18 cellular contexts compared by ENCODE assay signal in genomic region chr11:27388869-27389268, GRCh38. TPM values are rescaled to one million over a fixed set of nuclear protein-coding genes. Genes with fewer than 3 reads are reported as not detected.
DNase-seq lines count a peak whose midpoint lies in the region; ATAC-seq and TF ChIP-seq lines count a peak whose summit lies in the region.
"Had no signal": no experiment of that assay in that cellular context is flagged by ENCODE, and none has a peak within 500 bp of the region (broad histone marks: within the 10 kb centered on the region; RNA-seq: fewer than 3 reads in every experiment).

No MANE protein-coding gene starts in this region.

- peak overlapping the region; percentile 47 for H3K27ac Mint-ChIP-seq in WTC11
- no peak overlapping the region for H3K27ac Mint-ChIP-seq in CD14-positive monocyte
- H3K27ac Mint-ChIP-seq in activated CD8-positive, alpha-beta T cell treated with anti-CD3 and anti-CD28 coated beads for 36 hours = no peak overlapping the region
- H3K27ac Mint-ChIP-seq: activated CD4-positive, alpha-beta T cell treated with anti-CD3 and anti-CD28 coated beads, Interleukin-2, amount 10 ng/mL, durations not matched to agents 7 days and 5 days; activated T-helper 2 cell treated with anti-CD3 and anti-CD28 coated beads, Interferon-gamma antibody, Interleukin-2, Interleukin-4, amounts not matched to agents 10 μg/mL and 5 μg/mL and 100 μg/mL, durations not matched to agents 14 hours and 24 hours and 36 hours; stimulated activated memory B cell treated with anti-CD40 and anti-IgM and Interleukin-4, amounts not matched to agents 10 μg/mL and 1 μg/mL and 100 μg/mL, for 72 hours; T-helper 1 cell treated with Interleukin-12 subunit alpha and Interleukin-12 subunit beta and Interleukin-4 antibody, amounts not matched to agents 30 μg/mL and 1 μg/mL, for 36 hours had no signal

- H3K9me3 Mint-ChIP-seq in WTC11 (no peaks in the 10 kb centered on the region), CD14-positive monocyte (peaks cover 0 to 3% (median 0%) of the 10 kb centered on the region in 7 donors)
- H3K9me3 Mint-ChIP-seq in activated CD8-positive, alpha-beta T cell treated with anti-CD3 and anti-CD28 coated beads for 36 hours = no peaks in the 10 kb centered on the region
- H3K9me3 Mint-ChIP-seq: activated CD4-positive, alpha-beta T cell treated with anti-CD3 and anti-CD28 coated beads, Interleukin-2, amount 10 ng/mL, durations not matched to agents 7 days and 5 days; activated T-helper 2 cell treated with anti-CD3 and anti-CD28 coated beads, Interferon-gamma antibody, Interleukin-2, Interleukin-4, amounts not matched to agents 10 μg/mL and 5 μg/mL and 100 μg/mL, durations not matched to agents 14 hours and 24 hours and 36 hours; stimulated activated memory B cell treated with anti-CD40 and anti-IgM and Interleukin-4, amounts not matched to agents 10 μg/mL and 1 μg/mL and 100 μg/mL, for 72 hours; T-helper 1 cell treated with Interleukin-12 subunit alpha and Interleukin-12 subunit beta and Interleukin-4 antibody, amounts not matched to agents 30 μg/mL and 1 μg/mL, for 36 hours had no signal

- H3K36me3 ChIP-seq in ACC112 (ENCODE audit: insufficient read depth, low read length) = no peaks in the 10 kb centered on the region
- H3K36me3 ChIP-seq: lower lobe of right lung had no signal

- peaks cover 18% of the 10 kb centered on the region for H3K36me3 Mint-ChIP-seq in WTC11
- no peaks in the 10 kb centered on the region for H3K36me3 Mint-ChIP-seq in CD14-positive monocyte
- no peaks in the 10 kb centered on the region for H3K36me3 Mint-ChIP-seq in activated CD8-positive, alpha-beta T cell treated with anti-CD3 and anti-CD28 coated beads for 36 hours (ENCODE audit: low read depth)
- H3K36me3 Mint-ChIP-seq: stimulated activated memory B cell treated with anti-CD40 and anti-IgM and Interleukin-4, amounts not matched to agents 10 μg/mL and 1 μg/mL and 100 μg/mL, for 72 hours had no signal

- no peak overlapping the region for H3K27ac ChIP-seq in ACC112 (ENCODE audit: low read depth, low read length)
- H3K27ac ChIP-seq in dorsolateral prefrontal cortex = no peak overlapping the region
- H3K27ac ChIP-seq: lower lobe of right lung had no signal

- DNase-seq in WTC11 (ENCODE audit: low spot score) (no peak), left colon (no peak), CD14-positive monocyte (ENCODE audit: low spot score) (no peak), dorsolateral prefrontal cortex (no peak), lower leg skin (ENCODE audit: low spot score in 2 of 2) (no peak)
- no peak for DNase-seq in activated CD8-positive, alpha-beta T cell treated with anti-CD3 and anti-CD28 coated beads for 36 hours
- DNase-seq: activated CD4-positive, alpha-beta T cell treated with anti-CD3 and anti-CD28 coated beads, Interleukin-2, amount 10 ng/mL, durations not matched to agents 7 days and 5 days; anterior cingulate cortex; lower lobe of right lung; NCI-H2029 treated with DMSO at 0.1 percent for 48 hours; NCI-H69; stimulated activated CD4-positive, alpha-beta T cell treated with anti-CD3 and anti-CD28 coated beads, Interleukin-4, amount 100 ng/mL, for 4 hours had no signal

- POLR2A ChIA-PET in WTC11 (lab: Charles Lee) = no interaction called here
- POLR2A ChIA-PET in activated CD8-positive, alpha-beta T cell treated with anti-CD3 and anti-CD28 coated beads for 36 hours (lab: Charles Lee) = no interaction called here

- H3K27me3 ChIP-seq in ACC112 (ENCODE audit: insufficient read depth, low read length) (no peaks in the 10 kb centered on the region), dorsolateral prefrontal cortex (no peaks in the 10 kb centered on the region)

- TF ChIP-seq POLR2A in lower leg skin (IDR thresholded peaks at IDR 0.05) = no peak

- H3K79me2 ChIP-seq in ACC112 (ENCODE audit: control insufficient read depth, insufficient read depth, low read length, unreplicated experiment) = peaks cover 3% of the 10 kb centered on the region

- H3K4me3 ChIP-seq in ACC112 (ENCODE audit: low read depth, low read length) (no peak overlapping the region), dorsolateral prefrontal cortex (no peak overlapping the region), lower leg skin (ENCODE audit: low read depth, poor library complexity, severe bottlenecking) (no peak overlapping the region)
- H3K4me3 ChIP-seq: lower lobe of right lung had no signal

- peaks cover 86% of the 10 kb centered on the region for H3K4me1 ChIP-seq in ACC112 (ENCODE audit: control insufficient read depth, insufficient read depth, low read length, unreplicated experiment)
- H3K4me1 ChIP-seq: lower lobe of right lung had no signal

- 65 to 70% methylated on average over 1 of the region's 1 CpG for WGBS in lower leg skin, 2 donors

- no peaks in the 10 kb centered on the region for H3K27me3 Mint-ChIP-seq in WTC11 (ENCODE audit: low read depth)
- no peaks in the 10 kb centered on the region for H3K27me3 Mint-ChIP-seq in CD14-positive monocyte (ENCODE audit: low read depth in 3 of 3)
- peaks cover 2% of the 10 kb centered on the region for H3K27me3 Mint-ChIP-seq in activated CD8-positive, alpha-beta T cell treated with anti-CD3 and anti-CD28 coated beads for 36 hours
- H3K27me3 Mint-ChIP-seq: stimulated activated memory B cell treated with anti-CD40 and anti-IgM and Interleukin-4, amounts not matched to agents 10 μg/mL and 1 μg/mL and 100 μg/mL, for 72 hours had no signal

- TF ChIP-seq CTCF in WTC11 (IDR thresholded peaks at IDR 0.05) (no peak), CD14-positive monocyte (IDR thresholded peaks at IDR 0.05) (no peak), dorsolateral prefrontal cortex (IDR thresholded peaks at IDR 0.05 in 54 of 56, conservative IDR thresholded peaks at IDR 0.05 in 2 of 56; ENCODE audit: low read depth in 1 of 56, partially characterized antibody in 56 of 56) (no peak), lower leg skin (IDR thresholded peaks at IDR 0.05) (no peak)
- TF ChIP-seq CTCF in activated CD8-positive, alpha-beta T cell treated with anti-CD3 and anti-CD28 coated beads for 36 hours (IDR thresholded peaks at IDR 0.05) = no peak

- ATAC-seq in GM19351 (IDR thresholded peaks at IDR 0.05; ENCODE audit: unreplicated experiment) = peak; percentile 50
- no peak for ATAC-seq in WTC11
- peak; percentile 82 for ATAC-seq in left colon
- no peak for ATAC-seq in activated CD8-positive, alpha-beta T cell treated with anti-CD3 and anti-CD28 coated beads for 36 hours
- ATAC-seq: HCT116; lower lobe of right lung; stimulated activated memory B cell treated with anti-CD40 and anti-IgM and Interleukin-4, amounts not matched to agents 10 μg/mL and 1 μg/mL and 100 μg/mL, for 72 hours had no signal

- intact Hi-C loops in left colon (cut with DNase I, micrococcal nuclease) (no loop called here), CD14-positive monocyte (cut with micrococcal nuclease) (no loop called here), dorsolateral prefrontal cortex (cut with DNase I) (no loop called here), lower leg skin (cut with DNase I; ENCODE audit: low total_unique reads) (no loop called here)
- intact Hi-C loops in activated CD8-positive, alpha-beta T cell treated with anti-CD3 and anti-CD28 coated beads for 36 hours (cut with micrococcal nuclease) = no loop called here

- H2AFZ ChIP-seq in ACC112 (ENCODE audit: low read length, unreplicated experiment) = peak overlapping the region; percentile 27

- H3K4me1 Mint-ChIP-seq in WTC11 = peaks cover 69% of the 10 kb centered on the region
- H3K4me1 Mint-ChIP-seq in CD14-positive monocyte = no peaks in the 10 kb centered on the region
- H3K4me1 Mint-ChIP-seq in activated CD8-positive, alpha-beta T cell treated with anti-CD3 and anti-CD28 coated beads for 36 hours (ENCODE audit: low read depth) = peaks cover 3% of the 10 kb centered on the region
- H3K4me1 Mint-ChIP-seq: stimulated activated memory B cell treated with anti-CD40 and anti-IgM and Interleukin-4, amounts not matched to agents 10 μg/mL and 1 μg/mL and 100 μg/mL, for 72 hours had no signal

- CTCF ChIA-PET in WTC11 (lab: Charles Lee) = no interaction called here
- CTCF ChIA-PET in activated CD8-positive, alpha-beta T cell treated with anti-CD3 and anti-CD28 coated beads for 36 hours (lab: Charles Lee) = no interaction called here

- no peak overlapping the region for H3K4me3 Mint-ChIP-seq in WTC11
- no peak overlapping the region for H3K4me3 Mint-ChIP-seq in CD14-positive monocyte
- H3K4me3 Mint-ChIP-seq in activated CD8-positive, alpha-beta T cell treated with anti-CD3 and anti-CD28 coated beads for 36 hours = no peak overlapping the region
- H3K4me3 Mint-ChIP-seq: activated CD4-positive, alpha-beta T cell treated with anti-CD3 and anti-CD28 coated beads, Interleukin-2, amount 10 ng/mL, durations not matched to agents 7 days and 5 days; stimulated activated memory B cell treated with anti-CD40 and anti-IgM and Interleukin-4, amounts not matched to agents 10 μg/mL and 1 μg/mL and 100 μg/mL, for 72 hours; T-helper 1 cell treated with Interleukin-12 subunit alpha and Interleukin-12 subunit beta and Interleukin-4 antibody, amounts not matched to agents 30 μg/mL and 1 μg/mL, for 36 hours had no signal

TF ChIP-seq in WTC11, 78 proteins besides CTCF, POLR2A, EP300 and RAD21 (continues in another document):
- TF ChIP-seq CBFB (CRISPR knock-in tag; IDR thresholded peaks at IDR 0.05; ENCODE audit: low read depth) (no peak), JAZF1 (CRISPR knock-in tag; IDR thresholded peaks at IDR 0.05) (no peak), TEAD1 (CRISPR knock-in tag; IDR thresholded peaks at IDR 0.05) (no peak), ETV6 (CRISPR knock-in tag; IDR thresholded peaks at IDR 0.05) (no peak), HMGA2 (CRISPR knock-in tag; IDR thresholded peaks at IDR 0.05) (no peak), CREB1 (CRISPR knock-in tag; IDR thresholded peaks at IDR 0.05) (no peak), ZNF416 (CRISPR knock-in tag; IDR thresholded peaks at IDR 0.05) (no peak), SMAD3 (CRISPR knock-in tag; IDR thresholded peaks at IDR 0.05; ENCODE audit: borderline replicate concordance) (no peak)
- TF ChIP-seq, protein P1, sequence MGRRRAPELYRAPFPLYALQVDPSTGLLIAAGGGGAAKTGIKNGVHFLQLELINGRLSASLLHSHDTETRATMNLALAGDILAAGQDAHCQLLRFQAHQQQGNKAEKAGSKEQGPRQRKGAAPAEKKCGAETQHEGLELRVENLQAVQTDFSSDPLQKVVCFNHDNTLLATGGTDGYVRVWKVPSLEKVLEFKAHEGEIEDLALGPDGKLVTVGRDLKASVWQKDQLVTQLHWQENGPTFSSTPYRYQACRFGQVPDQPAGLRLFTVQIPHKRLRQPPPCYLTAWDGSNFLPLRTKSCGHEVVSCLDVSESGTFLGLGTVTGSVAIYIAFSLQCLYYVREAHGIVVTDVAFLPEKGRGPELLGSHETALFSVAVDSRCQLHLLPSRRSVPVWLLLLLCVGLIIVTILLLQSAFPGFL (CRISPR knock-in tag; IDR thresholded peaks at IDR 0.05; ENCODE audit: borderline replicate concordance) = no peak

RNA-seq across cellular contexts. Expression of gene CCDC34, which starts 25.9 kb away (rescaled TPM):
- total RNA-seq in WTC11 (2021) (18.9 to 23.7 TPM (median 22.8 TPM) in 3 replicates), left colon (1 to 10 TPM; 7.7 to 9.2 TPM), dorsolateral prefrontal cortex (10 to 100 TPM in 108 of 120 experiments, 1 to 10 TPM in 12; 3.1 to 23.2 (median 14.1) TPM), lower leg skin (1 to 10 TPM; 3.2 to 5.9 (median 4.6) TPM)
- polyA plus RNA-seq in CD14-positive monocyte = under 1 TPM; 0.08 to 0.11 TPM
- 10 to 100 TPM; 26.8 to 28.5 TPM for total RNA-seq in activated CD8-positive, alpha-beta T cell treated with anti-CD3 and anti-CD28 coated beads for 36 hours

Comparison
In these comparisons a context has a peak if more than half of its experiments do, and no peak if none do; other contexts are left out.
1. ATAC-seq: peak in GM19351 (single experiment) and left colon (single experiment); none in WTC11 (single experiment) and activated CD8-positive, alpha-beta T cell treated with anti-CD3 and anti-CD28 coated beads for 36 hours (single experiment).